In genomic region chr5:34411470-34412346, GRCh38 we compare ENCODE assay signal across 13 cellular contexts.
DNase-seq lines count a peak whose midpoint lies in the region; ATAC-seq and TF ChIP-seq lines count a peak whose summit lies in the region.
"Had no signal": no experiment of that assay in that cellular context is flagged by ENCODE, and none has a peak within 500 bp of the region (broad histone marks: within the 10 kb centered on the region; RNA-seq: fewer than 3 reads in every experiment).

No MANE protein-coding gene starts in this region.

- DNase-seq in GM04504 (ENCODE audit: low read depth) (peak; percentile 25), NCI-H2227 (lab: John Stamatoyannopoulos, UW; ENCODE audit: unreplicated experiment) (peak; percentile 69), fibroblast of peridontal ligament (ENCODE audit: extremely low read depth) (peak; percentile 56), skeletal muscle cell (ENCODE audit: low read depth) (peak; percentile 68), GOT3 (lab: John Stamatoyannopoulos, UW) (no peak), vagina (ENCODE audit: extremely low spot score in 2 of 2) (no peak)
- DNase-seq: NCI-H1694 treated with DMSO at 0.1 percent for 48 hours; Peyer's patch; stimulated activated CD4-positive, alpha-beta T cell treated with anti-CD3 and anti-CD28 coated beads, Interleukin-2, amount 100 ng/mL, for 24 hours; T1000 had no signal

- no peak for TF ChIP-seq CTCF in vagina (IDR thresholded peaks at IDR 0.05)

- ATAC-seq in GM18868 (IDR thresholded peaks at IDR 0.05; ENCODE audit: unreplicated experiment): no peak

- no peak overlapping the region for H3K27ac ChIP-seq in vagina
- H3K27ac ChIP-seq: coronary artery, Peyer's patch had no signal

- no peaks in the 10 kb centered on the region for H3K27me3 ChIP-seq in vagina
- H3K27me3 ChIP-seq: Peyer's patch had no signal

- no peaks in the 10 kb centered on the region for H3K9me3 ChIP-seq in vagina
- H3K9me3 ChIP-seq: Peyer's patch had no signal

- H3K36me3 ChIP-seq in vagina: no peaks in the 10 kb centered on the region
- H3K36me3 ChIP-seq: Peyer's patch had no signal

- H3K4me3 ChIP-seq in skeletal muscle cell (ENCODE audit: low read depth, low read length) (no peak overlapping the region), vagina (no peak overlapping the region)
- H3K4me3 ChIP-seq: coronary artery, lung, Peyer's patch had no signal

- H3K4me1 ChIP-seq in vagina: no peaks in the 10 kb centered on the region
- H3K4me1 ChIP-seq: Peyer's patch had no signal

- TF ChIP-seq POLR2A in vagina (IDR thresholded peaks at IDR 0.05): no peak

- intact Hi-C loops in vagina (cut with DNase I): no loop called here

Comparison
In these comparisons a context has a peak if more than half of its experiments do, and no peak if none do; other contexts are left out.
1. DNase-seq: peak in GM04504 (single experiment), NCI-H2227 (single experiment), fibroblast of peridontal ligament (single experiment) and skeletal muscle cell (single experiment); none in GOT3 (single experiment) and vagina (0 of 2).